ENCODE assay signal across 10 cellular contexts in genomic region chr13:99955747-99956472, GRCh38. TPM values are rescaled to one million over a fixed set of nuclear protein-coding genes. Genes with fewer than 3 reads are reported as not detected.
DNase-seq lines count a peak whose midpoint lies in the region; ATAC-seq and TF ChIP-seq lines count a peak whose summit lies in the region.
"Had no signal": no experiment of that assay in that cellular context is flagged by ENCODE, and none has a peak within 500 bp of the region (broad histone marks: within the 10 kb centered on the region; RNA-seq: fewer than 3 reads in every experiment).

No MANE protein-coding gene starts in this region.

- H3K4me1 ChIP-seq in mesodermal cell (ENCODE audit: control insufficient read depth, insufficient read depth, low read length, poor library complexity, severe bottlenecking): peaks cover 19% of the 10 kb centered on the region

- TF ChIP-seq CTCF in chondrocyte (IDR thresholded peaks at IDR 0.05): no peak

- H3K27ac ChIP-seq in mesodermal cell (ENCODE audit: low read depth, low read length, severe bottlenecking): no peak overlapping the region

- H3K4me3 ChIP-seq in mesodermal cell (ENCODE audit: extremely low read depth, insufficient read depth, low read length, poor library complexity, severe bottlenecking): peak overlapping the region; percentile 27

- no peaks in the 10 kb centered on the region for H3K36me3 Mint-ChIP-seq in stimulated activated naive CD8-positive, alpha-beta T cell treated with anti-CD3 and anti-CD28 coated beads, Interleukin-15, Interleukin-2, amounts not matched to agents 100 ng/mL and 50 ng/mL, for 24 hours (ENCODE audit: low read depth)
- peaks cover 2% of the 10 kb centered on the region for H3K36me3 Mint-ChIP-seq in chondrocyte (ENCODE audit: low read depth)

- H3K9me3 ChIP-seq in mesodermal cell (ENCODE audit: control insufficient read depth, low read length): no peaks in the 10 kb centered on the region

- H3K27ac Mint-ChIP-seq in stimulated activated naive CD8-positive, alpha-beta T cell treated with anti-CD3 and anti-CD28 coated beads, Interleukin-15, Interleukin-2, amounts not matched to agents 100 ng/mL and 50 ng/mL, for 24 hours: no peak overlapping the region
- H3K27ac Mint-ChIP-seq in chondrocyte (ENCODE audit: unreplicated experiment): no peak overlapping the region
- H3K27ac Mint-ChIP-seq: T-helper 2 cell treated with Interferon-gamma antibody and Interleukin-4, amounts not matched to agents 5 μg/mL and 100 μg/mL, for 36 hours had no signal

- DNase-seq in stimulated activated naive CD8-positive, alpha-beta T cell treated with anti-CD3 and anti-CD28 coated beads, Interleukin-15, Interleukin-2, amounts not matched to agents 100 U/mL and 50 U/mL, for 24 hours: no peak
- DNase-seq in chondrocyte (ENCODE audit: low spot score): no peak
- no peak for DNase-seq in NCI-H345 (lab: John Stamatoyannopoulos, UW)
- no peak for DNase-seq in ACHN

- H3K36me3 ChIP-seq in mesodermal cell (ENCODE audit: control insufficient read depth, insufficient read depth, low read length): no peaks in the 10 kb centered on the region

- 4 to 6% methylated on average over 41 to 47 of the region's 57 CpGs for WGBS in mesodermal cell (ENCODE audit: insufficient coverage in 2 of 2), 2 experiments

- peaks cover 88% of the 10 kb centered on the region for H3K27me3 Mint-ChIP-seq in stimulated activated naive CD8-positive, alpha-beta T cell treated with anti-CD3 and anti-CD28 coated beads, Interleukin-15, Interleukin-2, amounts not matched to agents 100 ng/mL and 50 ng/mL, for 24 hours
- peaks cover 26% of the 10 kb centered on the region for H3K27me3 Mint-ChIP-seq in chondrocyte (ENCODE audit: low read depth)

- H3K9me3 Mint-ChIP-seq in stimulated activated naive CD8-positive, alpha-beta T cell treated with anti-CD3 and anti-CD28 coated beads, Interleukin-15, Interleukin-2, amounts not matched to agents 100 ng/mL and 50 ng/mL, for 24 hours: no peaks in the 10 kb centered on the region
- H3K9me3 Mint-ChIP-seq in chondrocyte (ENCODE audit: low read depth): no peaks in the 10 kb centered on the region
- H3K9me3 Mint-ChIP-seq: T-helper 2 cell treated with Interferon-gamma antibody and Interleukin-4, amounts not matched to agents 5 μg/mL and 100 μg/mL, for 36 hours had no signal

- ATAC-seq in stimulated activated naive CD8-positive, alpha-beta T cell treated with anti-CD3 and anti-CD28 coated beads, Interleukin-15, Interleukin-2, amounts not matched to agents 100 U/mL and 50 U/mL, for 24 hours: no peak
- ATAC-seq in GM19023 (IDR thresholded peaks at IDR 0.05; ENCODE audit: unreplicated experiment) (no peak), HG03520 (IDR thresholded peaks at IDR 0.05; ENCODE audit: unreplicated experiment) (no peak)

- in situ Hi-C loops in ACHN (cut with HindIII; ENCODE audit: low pct_ligation_motif_present, low pct_unique_long_range_greater_than_20kb, low sequenced_read_pairs): no loop called here

- H3K4me3 Mint-ChIP-seq in stimulated activated naive CD8-positive, alpha-beta T cell treated with anti-CD3 and anti-CD28 coated beads, Interleukin-15, Interleukin-2, amounts not matched to agents 100 ng/mL and 50 ng/mL, for 24 hours: peak overlapping the region; percentile 58
- peak overlapping the region; percentile 40 for H3K4me3 Mint-ChIP-seq in chondrocyte (ENCODE audit: unreplicated experiment)
- H3K4me3 Mint-ChIP-seq: T-helper 2 cell treated with Interferon-gamma antibody and Interleukin-4, amounts not matched to agents 5 μg/mL and 100 μg/mL, for 36 hours had no signal

- H3K4me1 Mint-ChIP-seq in stimulated activated naive CD8-positive, alpha-beta T cell treated with anti-CD3 and anti-CD28 coated beads, Interleukin-15, Interleukin-2, amounts not matched to agents 100 ng/mL and 50 ng/mL, for 24 hours (ENCODE audit: low read depth): peaks cover 20% of the 10 kb centered on the region
- H3K4me1 Mint-ChIP-seq in chondrocyte (ENCODE audit: low read depth): peaks cover 24% of the 10 kb centered on the region

RNA-seq across cellular contexts. Expression of gene ZIC5, which starts 15.7 kb away (rescaled TPM):
- total RNA-seq in chondrocyte: 2.7 to 5.8 TPM (median 3.1 TPM) in 3 replicates
- 5.5 TPM for polyA plus RNA-seq in mesodermal cell (2013, experiment 1 of 2)
- polyA plus RNA-seq in mesodermal cell (2013, experiment 2 of 2): 4.1 TPM
- total RNA-seq: MCF 10A had no signal

RNA-seq across cellular contexts. Expression of gene ZIC2, which starts 25.7 kb away (rescaled TPM):
- total RNA-seq in chondrocyte: 26.4 to 55.8 TPM (median 30.6 TPM) in 3 replicates
- polyA plus RNA-seq in mesodermal cell (2013, experiment 1 of 2): 22.0 TPM
- 13.8 TPM for polyA plus RNA-seq in mesodermal cell (2013, experiment 2 of 2)
